1 cellular context compared by ENCODE assay signal in the genomic region with DNA sequence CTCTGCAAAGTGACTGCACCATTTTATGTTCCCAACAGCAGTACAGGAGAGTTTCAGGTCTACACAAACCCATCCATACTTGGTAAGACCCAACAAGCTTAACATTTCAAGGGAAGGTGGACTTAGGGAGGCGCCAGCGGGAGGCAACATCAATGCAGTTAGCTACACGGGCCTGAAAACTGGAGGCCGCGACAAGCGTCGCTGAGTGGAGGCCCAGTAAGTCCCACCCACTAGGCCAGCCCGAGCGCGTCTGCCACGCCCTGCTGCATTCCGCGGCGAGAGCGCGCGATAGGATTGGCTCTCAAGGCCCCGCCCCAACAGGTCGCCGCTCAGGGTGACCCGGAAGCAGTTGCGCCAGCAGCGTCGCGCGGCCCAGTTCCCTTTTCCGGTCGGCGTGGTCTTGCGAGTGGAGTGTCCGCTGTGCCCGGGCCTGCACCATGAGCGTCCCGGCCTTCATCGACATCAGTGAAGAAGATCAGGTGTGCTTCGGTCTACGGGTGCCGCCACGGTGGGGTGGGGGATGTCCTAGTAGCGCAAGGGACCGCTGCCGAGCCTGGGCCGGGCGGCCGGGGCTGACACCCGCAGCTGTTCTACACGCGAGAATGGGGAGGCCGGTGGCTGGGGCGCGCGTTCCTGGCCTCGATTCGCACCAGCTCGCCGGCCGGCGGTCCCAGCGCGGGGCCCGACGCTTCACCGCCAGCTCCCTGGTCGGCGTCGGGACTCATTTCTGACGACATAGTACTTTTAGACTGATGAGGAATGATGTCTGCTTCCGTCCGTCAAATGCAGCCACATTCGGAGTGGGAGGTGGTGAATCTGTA.
TF ChIP-seq lines count a peak whose summit lies in the region.

A gene (plus strand): TSS at position 381 of the 821 bp plus-strand sequence. CDS start 57 bp downstream, at position 438.

TF ChIP-seq in HEK293, 187 proteins besides CTCF, POLR2A, EP300 and RAD21 (continued from another document):
- TF ChIP-seq, protein P1, sequence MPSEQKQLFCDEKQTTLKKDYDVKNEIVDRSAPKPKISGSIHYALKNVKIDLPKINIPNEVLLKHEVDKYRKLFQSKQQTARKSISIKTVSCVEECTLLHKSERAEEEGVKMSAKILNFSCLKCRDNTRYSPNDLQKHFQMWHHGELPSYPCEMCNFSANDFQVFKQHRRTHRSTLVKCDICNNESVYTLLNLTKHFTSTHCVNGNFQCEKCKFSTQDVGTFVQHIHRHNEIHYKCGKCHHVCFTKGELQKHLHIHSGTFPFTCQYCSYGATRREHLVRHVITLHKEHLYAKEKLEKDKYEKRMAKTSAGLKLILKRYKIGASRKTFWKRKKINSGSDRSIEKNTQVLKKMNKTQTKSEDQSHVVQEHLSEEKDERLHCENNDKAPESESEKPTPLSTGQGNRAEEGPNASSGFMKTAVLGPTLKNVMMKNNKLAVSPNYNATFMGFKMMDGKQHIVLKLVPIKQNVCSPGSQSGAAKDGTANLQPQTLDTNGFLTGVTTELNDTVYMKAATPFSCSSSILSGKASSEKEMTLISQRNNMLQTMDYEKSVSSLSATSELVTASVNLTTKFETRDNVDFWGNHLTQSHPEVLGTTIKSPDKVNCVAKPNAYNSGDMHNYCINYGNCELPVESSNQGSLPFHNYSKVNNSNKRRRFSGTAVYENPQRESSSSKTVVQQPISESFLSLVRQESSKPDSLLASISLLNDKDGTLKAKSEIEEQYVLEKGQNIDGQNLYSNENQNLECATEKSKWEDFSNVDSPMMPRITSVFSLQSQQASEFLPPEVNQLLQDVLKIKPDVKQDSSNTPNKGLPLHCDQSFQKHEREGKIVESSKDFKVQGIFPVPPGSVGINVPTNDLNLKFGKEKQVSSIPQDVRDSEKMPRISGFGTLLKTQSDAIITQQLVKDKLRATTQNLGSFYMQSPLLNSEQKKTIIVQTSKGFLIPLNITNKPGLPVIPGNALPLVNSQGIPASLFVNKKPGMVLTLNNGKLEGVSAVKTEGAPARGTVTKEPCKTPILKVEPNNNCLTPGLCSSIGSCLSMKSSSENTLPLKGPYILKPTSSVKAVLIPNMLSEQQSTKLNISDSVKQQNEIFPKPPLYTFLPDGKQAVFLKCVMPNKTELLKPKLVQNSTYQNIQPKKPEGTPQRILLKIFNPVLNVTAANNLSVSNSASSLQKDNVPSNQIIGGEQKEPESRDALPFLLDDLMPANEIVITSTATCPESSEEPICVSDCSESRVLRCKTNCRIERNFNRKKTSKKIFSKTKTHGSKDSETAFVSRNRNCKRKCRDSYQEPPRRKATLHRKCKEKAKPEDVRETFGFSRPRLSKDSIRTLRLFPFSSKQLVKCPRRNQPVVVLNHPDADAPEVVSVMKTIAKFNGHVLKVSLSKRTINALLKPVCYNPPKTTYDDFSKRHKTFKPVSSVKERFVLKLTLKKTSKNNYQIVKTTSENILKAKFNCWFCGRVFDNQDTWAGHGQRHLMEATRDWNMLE (tag by site-specific recombination; conservative IDR thresholded peaks at IDR 0.05; ENCODE audit: low read depth) = peak; percentile 97
- TF ChIP-seq SP3 (tag by site-specific recombination; IDR thresholded peaks at IDR 0.05) = peak; percentile 90
- TF ChIP-seq, protein P2, sequence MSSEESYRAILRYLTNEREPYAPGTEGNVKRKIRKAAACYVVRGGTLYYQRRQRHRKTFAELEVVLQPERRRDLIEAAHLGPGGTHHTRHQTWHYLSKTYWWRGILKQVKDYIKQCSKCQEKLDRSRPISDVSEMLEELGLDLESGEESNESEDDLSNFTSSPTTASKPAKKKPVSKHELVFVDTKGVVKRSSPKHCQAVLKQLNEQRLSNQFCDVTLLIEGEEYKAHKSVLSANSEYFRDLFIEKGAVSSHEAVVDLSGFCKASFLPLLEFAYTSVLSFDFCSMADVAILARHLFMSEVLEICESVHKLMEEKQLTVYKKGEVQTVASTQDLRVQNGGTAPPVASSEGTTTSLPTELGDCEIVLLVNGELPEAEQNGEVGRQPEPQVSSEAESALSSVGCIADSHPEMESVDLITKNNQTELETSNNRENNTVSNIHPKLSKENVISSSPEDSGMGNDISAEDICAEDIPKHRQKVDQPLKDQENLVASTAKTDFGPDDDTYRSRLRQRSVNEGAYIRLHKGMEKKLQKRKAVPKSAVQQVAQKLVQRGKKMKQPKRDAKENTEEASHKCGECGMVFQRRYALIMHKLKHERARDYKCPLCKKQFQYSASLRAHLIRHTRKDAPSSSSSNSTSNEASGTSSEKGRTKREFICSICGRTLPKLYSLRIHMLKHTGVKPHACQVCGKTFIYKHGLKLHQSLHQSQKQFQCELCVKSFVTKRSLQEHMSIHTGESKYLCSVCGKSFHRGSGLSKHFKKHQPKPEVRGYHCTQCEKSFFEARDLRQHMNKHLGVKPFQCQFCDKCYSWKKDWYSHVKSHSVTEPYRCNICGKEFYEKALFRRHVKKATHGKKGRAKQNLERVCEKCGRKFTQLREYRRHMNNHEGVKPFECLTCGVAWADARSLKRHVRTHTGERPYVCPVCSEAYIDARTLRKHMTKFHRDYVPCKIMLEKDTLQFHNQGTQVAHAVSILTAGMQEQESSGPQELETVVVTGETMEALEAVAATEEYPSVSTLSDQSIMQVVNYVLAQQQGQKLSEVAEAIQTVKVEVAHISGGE (tag by site-specific recombination; conservative IDR thresholded peaks at IDR 0.05; ENCODE audit: low read depth) = peak; percentile 95
- TF ChIP-seq, protein P3, sequence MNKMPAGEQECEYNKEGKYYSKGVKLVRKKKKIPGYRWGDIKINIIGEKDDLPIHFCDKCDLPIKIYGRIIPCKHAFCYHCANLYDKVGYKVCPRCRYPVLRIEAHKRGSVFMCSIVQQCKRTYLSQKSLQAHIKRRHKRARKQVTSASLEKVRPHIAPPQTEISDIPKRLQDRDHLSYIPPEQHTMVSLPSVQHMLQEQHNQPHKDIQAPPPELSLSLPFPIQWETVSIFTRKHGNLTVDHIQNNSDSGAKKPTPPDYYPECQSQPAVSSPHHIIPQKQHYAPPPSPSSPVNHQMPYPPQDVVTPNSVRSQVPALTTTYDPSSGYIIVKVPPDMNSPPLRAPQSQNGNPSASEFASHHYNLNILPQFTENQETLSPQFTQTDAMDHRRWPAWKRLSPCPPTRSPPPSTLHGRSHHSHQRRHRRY (tag by site-specific recombination; IDR thresholded peaks at IDR 0.05) = no peak
- peak; percentile 87; the same call in 1 of the 2 replicates for TF ChIP-seq ZNF2 (tag by site-specific recombination; IDR thresholded peaks at IDR 0.05)
- peak; percentile 84 for TF ChIP-seq KLF8 (tag by site-specific recombination; IDR thresholded peaks at IDR 0.05)
- peak; percentile 61 for TF ChIP-seq ZNF843 (tag by site-specific recombination; IDR thresholded peaks at IDR 0.05)
- TF ChIP-seq ZFHX2 (tag by site-specific recombination; conservative IDR thresholded peaks at IDR 0.05) = 0 out of 2 replicates have a peak, but pooled peaks have one; percentile 12
- TF ChIP-seq, protein P4, sequence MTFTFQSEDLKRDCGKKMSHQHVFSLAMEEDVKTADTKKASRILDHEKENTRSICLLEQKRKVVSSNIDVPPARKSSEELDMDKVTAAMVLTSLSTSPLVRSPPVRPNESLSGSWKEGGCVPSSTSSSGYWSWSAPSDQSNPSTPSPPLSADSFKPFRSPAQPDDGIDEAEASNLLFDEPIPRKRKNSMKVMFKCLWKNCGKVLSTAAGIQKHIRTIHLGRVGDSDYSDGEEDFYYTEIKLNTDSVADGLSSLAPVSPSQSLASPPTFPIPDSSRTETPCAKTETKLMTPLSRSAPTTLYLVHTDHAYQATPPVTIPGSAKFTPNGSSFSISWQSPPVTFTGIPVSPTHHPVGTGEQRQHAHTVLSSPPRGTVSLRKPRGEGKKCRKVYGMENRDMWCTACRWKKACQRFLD (tag by site-specific recombination; IDR thresholded peaks at IDR 0.05) = peak; percentile 81
- TF ChIP-seq ZNF600 (tag by site-specific recombination; IDR thresholded peaks at IDR 0.05) = peak; percentile 34; the same call in 1 of the 2 replicates
- no peak for TF ChIP-seq ZNF202 (tag by site-specific recombination; IDR thresholded peaks at IDR 0.05; ENCODE audit: borderline replicate concordance)
- peak; percentile 98 for TF ChIP-seq KLF10 (tag by site-specific recombination; IDR thresholded peaks at IDR 0.05)
- TF ChIP-seq, protein P5, sequence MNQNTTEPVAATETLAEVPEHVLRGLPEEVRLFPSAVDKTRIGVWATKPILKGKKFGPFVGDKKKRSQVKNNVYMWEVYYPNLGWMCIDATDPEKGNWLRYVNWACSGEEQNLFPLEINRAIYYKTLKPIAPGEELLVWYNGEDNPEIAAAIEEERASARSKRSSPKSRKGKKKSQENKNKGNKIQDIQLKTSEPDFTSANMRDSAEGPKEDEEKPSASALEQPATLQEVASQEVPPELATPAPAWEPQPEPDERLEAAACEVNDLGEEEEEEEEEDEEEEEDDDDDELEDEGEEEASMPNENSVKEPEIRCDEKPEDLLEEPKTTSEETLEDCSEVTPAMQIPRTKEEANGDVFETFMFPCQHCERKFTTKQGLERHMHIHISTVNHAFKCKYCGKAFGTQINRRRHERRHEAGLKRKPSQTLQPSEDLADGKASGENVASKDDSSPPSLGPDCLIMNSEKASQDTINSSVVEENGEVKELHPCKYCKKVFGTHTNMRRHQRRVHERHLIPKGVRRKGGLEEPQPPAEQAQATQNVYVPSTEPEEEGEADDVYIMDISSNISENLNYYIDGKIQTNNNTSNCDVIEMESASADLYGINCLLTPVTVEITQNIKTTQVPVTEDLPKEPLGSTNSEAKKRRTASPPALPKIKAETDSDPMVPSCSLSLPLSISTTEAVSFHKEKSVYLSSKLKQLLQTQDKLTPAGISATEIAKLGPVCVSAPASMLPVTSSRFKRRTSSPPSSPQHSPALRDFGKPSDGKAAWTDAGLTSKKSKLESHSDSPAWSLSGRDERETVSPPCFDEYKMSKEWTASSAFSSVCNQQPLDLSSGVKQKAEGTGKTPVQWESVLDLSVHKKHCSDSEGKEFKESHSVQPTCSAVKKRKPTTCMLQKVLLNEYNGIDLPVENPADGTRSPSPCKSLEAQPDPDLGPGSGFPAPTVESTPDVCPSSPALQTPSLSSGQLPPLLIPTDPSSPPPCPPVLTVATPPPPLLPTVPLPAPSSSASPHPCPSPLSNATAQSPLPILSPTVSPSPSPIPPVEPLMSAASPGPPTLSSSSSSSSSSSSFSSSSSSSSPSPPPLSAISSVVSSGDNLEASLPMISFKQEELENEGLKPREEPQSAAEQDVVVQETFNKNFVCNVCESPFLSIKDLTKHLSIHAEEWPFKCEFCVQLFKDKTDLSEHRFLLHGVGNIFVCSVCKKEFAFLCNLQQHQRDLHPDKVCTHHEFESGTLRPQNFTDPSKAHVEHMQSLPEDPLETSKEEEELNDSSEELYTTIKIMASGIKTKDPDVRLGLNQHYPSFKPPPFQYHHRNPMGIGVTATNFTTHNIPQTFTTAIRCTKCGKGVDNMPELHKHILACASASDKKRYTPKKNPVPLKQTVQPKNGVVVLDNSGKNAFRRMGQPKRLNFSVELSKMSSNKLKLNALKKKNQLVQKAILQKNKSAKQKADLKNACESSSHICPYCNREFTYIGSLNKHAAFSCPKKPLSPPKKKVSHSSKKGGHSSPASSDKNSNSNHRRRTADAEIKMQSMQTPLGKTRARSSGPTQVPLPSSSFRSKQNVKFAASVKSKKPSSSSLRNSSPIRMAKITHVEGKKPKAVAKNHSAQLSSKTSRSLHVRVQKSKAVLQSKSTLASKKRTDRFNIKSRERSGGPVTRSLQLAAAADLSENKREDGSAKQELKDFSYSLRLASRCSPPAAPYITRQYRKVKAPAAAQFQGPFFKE (tag by site-specific recombination; IDR thresholded peaks at IDR 0.05; ENCODE audit: borderline replicate concordance) = no peak
- TF ChIP-seq, protein P6, sequence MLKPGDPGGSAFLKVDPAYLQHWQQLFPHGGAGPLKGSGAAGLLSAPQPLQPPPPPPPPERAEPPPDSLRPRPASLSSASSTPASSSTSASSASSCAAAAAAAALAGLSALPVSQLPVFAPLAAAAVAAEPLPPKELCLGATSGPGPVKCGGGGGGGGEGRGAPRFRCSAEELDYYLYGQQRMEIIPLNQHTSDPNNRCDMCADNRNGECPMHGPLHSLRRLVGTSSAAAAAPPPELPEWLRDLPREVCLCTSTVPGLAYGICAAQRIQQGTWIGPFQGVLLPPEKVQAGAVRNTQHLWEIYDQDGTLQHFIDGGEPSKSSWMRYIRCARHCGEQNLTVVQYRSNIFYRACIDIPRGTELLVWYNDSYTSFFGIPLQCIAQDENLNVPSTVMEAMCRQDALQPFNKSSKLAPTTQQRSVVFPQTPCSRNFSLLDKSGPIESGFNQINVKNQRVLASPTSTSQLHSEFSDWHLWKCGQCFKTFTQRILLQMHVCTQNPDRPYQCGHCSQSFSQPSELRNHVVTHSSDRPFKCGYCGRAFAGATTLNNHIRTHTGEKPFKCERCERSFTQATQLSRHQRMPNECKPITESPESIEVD (tag by site-specific recombination; IDR thresholded peaks at IDR 0.05) = no peak
- TF ChIP-seq ZNF48 (tag by site-specific recombination; IDR thresholded peaks at IDR 0.05) = no peak
- TF ChIP-seq ZNF266 (tag by site-specific recombination; IDR thresholded peaks at IDR 0.05; ENCODE audit: low read depth) = no peak
TF ChIP-seq in HEK293: peak in this region for 43.
